ENCODE assay signal across 8 cellular contexts in genomic region chr12:1531654-1532366, GRCh38.
A peak's percentile ranks its signal among the peaks of the same experiment; 100 is the strongest.
DNase-seq lines count a peak whose midpoint lies in the region; ATAC-seq, FAIRE-seq and TF ChIP-seq lines count a peak whose summit lies in the region.

No MANE protein-coding gene starts in this region.

- peak overlapping the region; percentile 79 for H3K4me3 Mint-ChIP-seq in CD8-positive, alpha-beta T cell
- peak overlapping the region; percentile 80 for H3K4me3 Mint-ChIP-seq in neural progenitor cell

- H3K9me3 Mint-ChIP-seq in CD8-positive, alpha-beta T cell, result no peaks in the 10 kb centered on the region
- H3K9me3 Mint-ChIP-seq in neural progenitor cell, result no peaks in the 10 kb centered on the region

- no peak for TF ChIP-seq CTCF in CD8-positive, alpha-beta T cell (IDR thresholded peaks at IDR 0.05)
- TF ChIP-seq CTCF in colonic mucosa (IDR thresholded peaks at IDR 0.05) (no peak), neural progenitor cell (IDR thresholded peaks at IDR 0.05) (no peak), gastroesophageal sphincter (IDR thresholded peaks at IDR 0.05) (no peak)

- CTCF ChIA-PET in CD8-positive, alpha-beta T cell (lab: Charles Lee), result interaction anchor here (1.2 to 2.0 kb wide), 2 partner anchors 52 to 414 kb away, joined by 5 to 8 read pairs; no protein-coding TSS in a partner anchor

- TF ChIP-seq POLR2A in gastroesophageal sphincter (IDR thresholded peaks at IDR 0.05), result no peak

- peaks cover 30% of the 10 kb centered on the region for H3K4me1 Mint-ChIP-seq in CD8-positive, alpha-beta T cell (ENCODE audit: low read depth)
- peaks cover 37% of the 10 kb centered on the region for H3K4me1 Mint-ChIP-seq in neural progenitor cell

- H3F3A ChIP-seq in neural progenitor cell (ENCODE audit: low read depth), result peaks cover 15% of the 10 kb centered on the region

- H3K27me3 ChIP-seq in CD8-positive, alpha-beta T cell (ENCODE audit: insufficient read depth, low read length), result peaks cover 32% of the 10 kb centered on the region
- H3K27me3 ChIP-seq in colonic mucosa (peaks cover 17% of the 10 kb centered on the region), neural progenitor cell (peaks cover 68% of the 10 kb centered on the region), gastroesophageal sphincter (peaks cover 69% of the 10 kb centered on the region)

- WGBS in gastroesophageal sphincter (ENCODE audit: low coverage in 1 of 2), 2 donors, result 0 to 43% methylated on average over 1 to 2 of the region's 26 CpGs

- no peak for DNase-seq in CD8-positive, alpha-beta T cell
- DNase-seq in HTR-8/SVneo (ENCODE audit: insufficient read length, low spot score), result no peak
- DNase-seq in colonic mucosa, result no peak
- DNase-seq in neural progenitor cell (ENCODE audit: low spot score), result no peak
- no peak for DNase-seq in NOMO-1 treated with DMSO at 0.1 percent for 48 hours (lab: John Stamatoyannopoulos, UW; ENCODE audit: unreplicated experiment)
- DNase-seq in NK-92 (lab: John Stamatoyannopoulos, UW; ENCODE audit: unreplicated experiment), result no peak
- no peak for DNase-seq in amniotic stem cell (lab: John Stamatoyannopoulos, UW)

- peaks cover 55% of the 10 kb centered on the region for H3K27me3 Mint-ChIP-seq in CD8-positive, alpha-beta T cell (ENCODE audit: low read depth)
- H3K27me3 Mint-ChIP-seq in neural progenitor cell (ENCODE audit: insufficient read depth, low read depth), result peaks cover 19% of the 10 kb centered on the region

- intact Hi-C loops in CD8-positive, alpha-beta T cell (cut with DNase I, micrococcal nuclease), result loop anchor here in 1 of 2 experiments (5.0 kb wide), 2 partner anchors 40 to 60 kb away; partner anchors contain the start of gene FBXL14
- intact Hi-C loops in colonic mucosa (cut with DNase I), result no loop called here

- H3K9me3 ChIP-seq in CD8-positive, alpha-beta T cell (ENCODE audit: low read length), result no peaks in the 10 kb centered on the region
- H3K9me3 ChIP-seq in colonic mucosa (no peaks in the 10 kb centered on the region), neural progenitor cell (ENCODE audit: low read depth) (no peaks in the 10 kb centered on the region), gastroesophageal sphincter (no peaks in the 10 kb centered on the region)

- peaks cover 45% of the 10 kb centered on the region for H3K4me1 ChIP-seq in CD8-positive, alpha-beta T cell (ENCODE audit: insufficient read depth, low read length)
- H3K4me1 ChIP-seq in colonic mucosa, result no peaks in the 10 kb centered on the region
- peaks cover 45% of the 10 kb centered on the region for H3K4me1 ChIP-seq in neural progenitor cell
- H3K4me1 ChIP-seq in gastroesophageal sphincter, result peaks cover 0 to 24% (median 3%) of the 10 kb centered on the region in 3 donors

- ATAC-seq in CD8-positive, alpha-beta T cell, result no peak
- no peak for ATAC-seq in gastroesophageal sphincter

- no peaks in the 10 kb centered on the region for H3K36me3 Mint-ChIP-seq in CD8-positive, alpha-beta T cell
- peaks cover 6% of the 10 kb centered on the region for H3K36me3 Mint-ChIP-seq in neural progenitor cell

- no peak overlapping the region for H3K27ac ChIP-seq in CD8-positive, alpha-beta T cell (ENCODE audit: low read depth, low read length)
- H3K27ac ChIP-seq in colonic mucosa, result peak overlapping the region; percentile 7
- no peak overlapping the region for H3K27ac ChIP-seq in neural progenitor cell
- peak overlapping the region in 1 of 4 donors; percentile 69 for H3K27ac ChIP-seq in gastroesophageal sphincter

- H3K27ac Mint-ChIP-seq in CD8-positive, alpha-beta T cell, result no peak overlapping the region
- H3K27ac Mint-ChIP-seq in neural progenitor cell, result no peak overlapping the region

- H3K4me2 ChIP-seq in neural progenitor cell, result peak overlapping the region; percentile 97

- no peak overlapping the region for H2AFZ ChIP-seq in neural progenitor cell (replicated peaks)

- H4K20me1 ChIP-seq in neural progenitor cell (ENCODE audit: low read depth), result peaks cover 58% of the 10 kb centered on the region

- POLR2A ChIA-PET in CD8-positive, alpha-beta T cell (lab: Charles Lee), result interaction anchor here (1.4 kb wide), 1 partner anchor 70 kb away, joined by 4 read pairs; no protein-coding TSS in a partner anchor

- no peak for TF ChIP-seq EP300 in gastroesophageal sphincter (IDR thresholded peaks at IDR 0.05)

- H3K79me2 ChIP-seq in neural progenitor cell (ENCODE audit: low read depth), result peaks cover 75% of the 10 kb centered on the region

- H3K9ac ChIP-seq in colonic mucosa (ENCODE audit: low read depth in 2 of 2, low read length in 2 of 2), result peak overlapping the region; percentile 40 to 56
- H3K9ac ChIP-seq in neural progenitor cell, result peak overlapping the region; percentile 67

- H3K4me3 ChIP-seq in CD8-positive, alpha-beta T cell (ENCODE audit: low read depth, low read length), result no peak overlapping the region
- peak overlapping the region; percentile 59 for H3K4me3 ChIP-seq in colonic mucosa
- H3K4me3 ChIP-seq in neural progenitor cell, result peak overlapping the region; percentile 91
- peak overlapping the region in 1 of 2 donors; percentile 66 for H3K4me3 ChIP-seq in gastroesophageal sphincter

- no peaks in the 10 kb centered on the region for H3K36me3 ChIP-seq in CD8-positive, alpha-beta T cell (ENCODE audit: insufficient read depth, low read length)
- H3K36me3 ChIP-seq in colonic mucosa (no peaks in the 10 kb centered on the region), neural progenitor cell (no peaks in the 10 kb centered on the region), gastroesophageal sphincter (no peaks in the 10 kb centered on the region)

- FAIRE-seq in HTR-8/SVneo (lab: Jason Lieb, UNC), result peak; percentile 93
